Comparison of ENCODE assay signal across 7 cellular contexts in genomic region chr6:119189498-119189897, GRCh38.
"Had no signal": no experiment of that assay in that cellular context is flagged by ENCODE, and none has a peak within 500 bp of the region (broad histone marks: within the 10 kb centered on the region; RNA-seq: fewer than 3 reads in every experiment).

No MANE protein-coding gene starts in this region.

- ATAC-seq: GM23338, K562 had no signal

- H2AFZ ChIP-seq: GM23338 had no signal

- FAIRE-seq: H1, H54, K562 had no signal

- H3K4me2 ChIP-seq: GM23338 had no signal

- H3K4me3 ChIP-seq: GM23338, K562 had no signal

- DNase-seq: H9, HCEC 1CT, IMR-90 had no signal
